11 cellular contexts compared by ENCODE assay signal in the genomic region with DNA sequence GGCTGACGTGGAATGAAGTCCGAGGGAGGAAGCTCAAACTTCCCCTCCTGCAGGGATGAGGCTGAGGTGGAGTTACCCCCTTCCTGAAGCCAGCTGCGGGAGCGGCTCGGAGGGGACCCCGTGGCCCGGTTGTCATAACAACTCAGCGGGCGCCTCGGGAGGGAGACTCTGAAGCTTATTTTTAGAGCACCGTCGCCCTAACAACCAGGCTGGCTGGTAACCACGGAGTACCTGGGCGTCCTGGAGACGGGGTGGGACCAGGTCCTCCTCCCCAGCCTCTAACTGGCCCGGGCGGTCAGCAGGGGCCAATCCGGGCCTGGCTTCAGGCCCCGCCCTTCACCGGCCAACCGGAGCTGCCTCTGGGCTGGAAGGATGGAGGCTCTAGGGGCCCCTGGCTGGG. TPM values are rescaled to one million over a fixed set of nuclear protein-coding genes. Genes with fewer than 3 reads are reported as not detected.
DNase-seq lines count a peak whose midpoint lies in the region; ATAC-seq and TF ChIP-seq lines count a peak whose summit lies in the region.
"Had no signal": no experiment of that assay in that cellular context is flagged by ENCODE, and none has a peak within 500 bp of the region (broad histone marks: within the 10 kb centered on the region; RNA-seq: fewer than 3 reads in every experiment).

No MANE protein-coding gene starts in this region.

- no peak overlapping the region for H3K4me3 ChIP-seq in brain microvascular endothelial cell (ENCODE audit: low read depth, low read length)

- no peaks in the 10 kb centered on the region for H3K27me3 ChIP-seq in brain microvascular endothelial cell (replicated peaks)

- H3K27ac Mint-ChIP-seq in CD14-positive monocyte (peak overlapping the region in 5 of 7 donors; percentile 4 to 82 (median 71)), mesothelial cell of epicardium (no peak overlapping the region)
- no peak overlapping the region for H3K27ac Mint-ChIP-seq in activated CD4-positive, alpha-beta T cell treated with anti-CD3 and anti-CD28 coated beads for 36 hours

- POLR2A ChIA-PET in activated CD4-positive, alpha-beta T cell treated with anti-CD3 and anti-CD28 coated beads for 36 hours (lab: Charles Lee): no interaction called here

- H3K36me3 Mint-ChIP-seq in CD14-positive monocyte (peaks cover 4 to 11% of the 10 kb centered on the region in 2 donors), mesothelial cell of epicardium (no peaks in the 10 kb centered on the region)
- H3K36me3 Mint-ChIP-seq in activated CD4-positive, alpha-beta T cell treated with anti-CD3 and anti-CD28 coated beads for 36 hours (ENCODE audit: low read depth): no peaks in the 10 kb centered on the region

- H3K4me3 Mint-ChIP-seq in CD14-positive monocyte: peak overlapping the region in 1 of 2 donors; percentile 67
- no peak overlapping the region for H3K4me3 Mint-ChIP-seq in mesothelial cell of epicardium
- no peak overlapping the region for H3K4me3 Mint-ChIP-seq in activated CD4-positive, alpha-beta T cell treated with anti-CD3 and anti-CD28 coated beads for 36 hours

- no peak for DNase-seq in CD14-positive monocyte (ENCODE audit: low spot score)
- DNase-seq in NCI-H1417 (lab: John Stamatoyannopoulos, UW): peak; percentile 87 to 98 (median 93)
- peak; percentile 21 for DNase-seq in brain microvascular endothelial cell
- no peak for DNase-seq in left lobe of liver (ENCODE audit: low spot score)
- DNase-seq in HK-2 (ENCODE audit: unreplicated experiment): no peak
- no peak for DNase-seq in mesothelial cell of epicardium (ENCODE audit: low spot score in 2 of 2, unreplicated experiment in 2 of 2)
- DNase-seq in activated CD4-positive, alpha-beta T cell treated with anti-CD3 and anti-CD28 coated beads for 36 hours: no peak
- DNase-seq: NCI-H524 had no signal

- in situ Hi-C loops in brain microvascular endothelial cell (cut with HindIII; ENCODE audit: low pct_ligation_motif_present, low sequenced_read_pairs): no loop called here

- H3K27ac ChIP-seq in brain microvascular endothelial cell: no peak overlapping the region
- H3K27ac ChIP-seq: C4-2B had no signal

- intact Hi-C loops in CD14-positive monocyte (cut with micrococcal nuclease): no loop called here
- intact Hi-C loops in activated CD4-positive, alpha-beta T cell treated with anti-CD3 and anti-CD28 coated beads for 36 hours (cut with DNase I, micrococcal nuclease): no loop called here

- no peaks in the 10 kb centered on the region for H3K36me3 ChIP-seq in brain microvascular endothelial cell (replicated peaks)

- H3K27me3 Mint-ChIP-seq in CD14-positive monocyte (ENCODE audit: low read depth in 3 of 3): peaks cover 35 to 60% (median 36%) of the 10 kb centered on the region in 3 donors
- peaks cover 7% of the 10 kb centered on the region for H3K27me3 Mint-ChIP-seq in mesothelial cell of epicardium (ENCODE audit: low read depth)
- peaks cover 30% of the 10 kb centered on the region for H3K27me3 Mint-ChIP-seq in activated CD4-positive, alpha-beta T cell treated with anti-CD3 and anti-CD28 coated beads for 36 hours

- H3K4me1 Mint-ChIP-seq in CD14-positive monocyte: peaks cover 33% of the 10 kb centered on the region
- peaks cover 15% of the 10 kb centered on the region for H3K4me1 Mint-ChIP-seq in mesothelial cell of epicardium
- no peaks in the 10 kb centered on the region for H3K4me1 Mint-ChIP-seq in activated CD4-positive, alpha-beta T cell treated with anti-CD3 and anti-CD28 coated beads for 36 hours

- peaks cover 0 to 11% (median 5%) of the 10 kb centered on the region in 7 donors for H3K9me3 Mint-ChIP-seq in CD14-positive monocyte
- no peaks in the 10 kb centered on the region for H3K9me3 Mint-ChIP-seq in mesothelial cell of epicardium
- H3K9me3 Mint-ChIP-seq in activated CD4-positive, alpha-beta T cell treated with anti-CD3 and anti-CD28 coated beads for 36 hours (ENCODE audit: low read depth): peaks cover 2% of the 10 kb centered on the region

- CTCF ChIA-PET in activated CD4-positive, alpha-beta T cell treated with anti-CD3 and anti-CD28 coated beads for 36 hours (lab: Charles Lee): interaction anchor here (0.6 to 0.7 kb wide), 2 partner anchors 10 to 690 kb away, joined by 3 to 4 read pairs; no protein-coding TSS in a partner anchor

- ATAC-seq in left lobe of liver (peak; percentile 16), HG02852 (IDR thresholded peaks at IDR 0.05; ENCODE audit: unreplicated experiment) (no peak)
- no peak for ATAC-seq in activated CD4-positive, alpha-beta T cell treated with anti-CD3 and anti-CD28 coated beads for 36 hours

- TF ChIP-seq CTCF in CD14-positive monocyte (IDR thresholded peaks at IDR 0.05) (no peak), brain microvascular endothelial cell (IDR thresholded peaks at IDR 0.05; ENCODE audit: low read depth, low read length, missing control alignments) (no peak), mesothelial cell of epicardium (IDR thresholded peaks at IDR 0.05; ENCODE audit: unreplicated experiment) (no peak)

RNA-seq across cellular contexts. Expression of a gene that starts 27.7 kb away (rescaled TPM):
- polyA plus RNA-seq in CD14-positive monocyte: 1 to 10 TPM in 1 of 2 donors, under 1 TPM in 1; 0.33 to 1.4 TPM
- total RNA-seq in left lobe of liver (12.9 TPM), mesothelial cell of epicardium (1.2 to 1.8 TPM (median 1.5 TPM) in 3 replicates)
- total RNA-seq in activated CD4-positive, alpha-beta T cell treated with anti-CD3 and anti-CD28 coated beads for 36 hours: not detected
- total RNA-seq: lung microvascular endothelial cell had no signal

RNA-seq across cellular contexts. Expression of a gene that starts 42.7 kb away (rescaled TPM):
- 1 to 10 TPM; 1.8 to 4.0 TPM for polyA plus RNA-seq in CD14-positive monocyte
- total RNA-seq in left lobe of liver: 89.4 TPM
- total RNA-seq in mesothelial cell of epicardium: 2.2 to 2.5 TPM (median 2.3 TPM) in 3 replicates
- 1 to 10 TPM in 1 of 2 experiments, under 1 TPM in 1; 0.75 to 1.0 TPM for total RNA-seq in activated CD4-positive, alpha-beta T cell treated with anti-CD3 and anti-CD28 coated beads for 36 hours

RNA-seq across cellular contexts. Expression of a gene that starts 46.8 kb away (rescaled TPM):
- not detected for polyA plus RNA-seq in CD14-positive monocyte
- total RNA-seq in left lobe of liver (not detected), mesothelial cell of epicardium (not detected in 3 replicates)
- not detected for total RNA-seq in activated CD4-positive, alpha-beta T cell treated with anti-CD3 and anti-CD28 coated beads for 36 hours
- total RNA-seq: lung microvascular endothelial cell had no signal

Comparison
In these comparisons a context has a peak if more than half of its experiments do, and no peak if none do; other contexts are left out.
1. DNase-seq: peak in NCI-H1417 (3 of 3) and brain microvascular endothelial cell (single experiment); none in CD14-positive monocyte (single experiment), left lobe of liver (single experiment), HK-2 (single experiment), mesothelial cell of epicardium (0 of 2) and activated CD4-positive, alpha-beta T cell treated with anti-CD3 and anti-CD28 coated beads for 36 hours (single experiment).
2. H3K27ac Mint-ChIP-seq: peak in CD14-positive monocyte (5 of 7); none in mesothelial cell of epicardium (single experiment) and activated CD4-positive, alpha-beta T cell treated with anti-CD3 and anti-CD28 coated beads for 36 hours (single experiment).
3. RNA of a gene that starts 42.7 kb away (total RNA-seq): 89.4 TPM in left lobe of liver (single experiment); 2.2 to 2.5 TPM in mesothelial cell of epicardium and 0.75 to 1.0 TPM in activated CD4-positive, alpha-beta T cell treated with anti-CD3 and anti-CD28 coated beads for 36 hours; every median in the first group is over 10 times any median in the second.